In the genomic region with DNA sequence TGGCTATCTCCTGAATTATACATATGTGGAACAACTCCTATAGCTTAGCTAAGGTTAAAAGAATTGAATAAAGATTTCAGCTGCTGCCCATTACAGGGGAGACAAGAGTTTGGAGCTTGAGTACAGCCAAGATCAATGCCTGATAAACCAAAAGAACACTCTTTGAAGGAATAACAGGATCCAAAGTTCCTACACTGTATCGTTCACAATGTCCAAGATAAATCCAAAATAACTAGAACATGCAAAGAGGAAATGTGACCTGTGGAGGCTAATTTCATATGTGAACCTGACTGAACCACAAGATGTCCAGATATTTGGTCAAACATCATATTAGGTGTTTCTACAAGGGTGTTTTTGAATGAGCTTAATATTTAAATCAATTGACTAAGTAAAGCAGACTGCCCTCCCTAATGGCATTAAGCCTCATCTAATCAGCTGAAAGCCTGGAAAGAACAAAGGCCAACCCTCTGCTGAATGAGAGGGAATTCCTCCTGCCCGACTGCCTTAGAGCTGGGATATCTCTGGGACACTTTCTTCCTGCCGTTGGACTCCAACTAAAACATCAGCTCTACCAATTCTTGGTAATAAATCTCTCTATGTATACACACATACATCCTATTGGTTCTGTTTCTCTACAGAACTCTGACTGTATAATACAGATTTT, we compare ENCODE assay signal across 27 cellular contexts. TPM values are rescaled to one million over a fixed set of nuclear protein-coding genes. Genes with fewer than 3 reads are reported as not detected.
DNase-seq lines count a peak whose midpoint lies in the region; ATAC-seq, FAIRE-seq and TF ChIP-seq lines count a peak whose summit lies in the region.
"Had no signal": no experiment of that assay in that cellular context is flagged by ENCODE, and none has a peak within 500 bp of the region (broad histone marks: within the 10 kb centered on the region; RNA-seq: fewer than 3 reads in every experiment).

No MANE protein-coding gene starts in this region.

- H3K4me3 Mint-ChIP-seq in activated naive CD8-positive, alpha-beta T cell treated with anti-CD3 and anti-CD28 coated beads, Interleukin-2, amount 50 U/mL, for 24 hours = no peak overlapping the region
- peak overlapping the region; percentile 2 for H3K4me3 Mint-ChIP-seq in natural killer cell treated with Interleukin-12 subunit alpha and Interleukin-12 subunit beta and Interleukin-15 and Interleukin-18, amount 100 ng/mL, for 72 hours
- H3K4me3 Mint-ChIP-seq: B cell; nephron; stimulated activated naive B cell treated with anti-CD40 and anti-IgM and Interleukin-4, amounts not matched to agents 10 μg/mL and 1 μg/mL and 100 μg/mL, for 72 hours had no signal

- H3K27ac Mint-ChIP-seq in activated naive CD4-positive, alpha-beta T cell treated with anti-CD3 and anti-CD28 coated beads, Interleukin-2, amount 50 U/mL, for 72 hours = peak overlapping the region; percentile 40 to 52
- H3K27ac Mint-ChIP-seq in activated naive CD8-positive, alpha-beta T cell treated with anti-CD3 and anti-CD28 coated beads, Interleukin-2, amount 50 U/mL, for 24 hours = peak overlapping the region; percentile 31
- H3K27ac Mint-ChIP-seq in natural killer cell treated with Interleukin-12 subunit alpha and Interleukin-12 subunit beta and Interleukin-15 and Interleukin-18, amount 100 ng/mL, for 72 hours = peak overlapping the region; percentile 20 to 56
- H3K27ac Mint-ChIP-seq: nephron; stimulated activated naive B cell treated with anti-CD40 and anti-IgM and Interleukin-4, amounts not matched to agents 10 μg/mL and 1 μg/mL and 100 μg/mL, for 72 hours had no signal

- TF ChIP-seq CTCF in D721Med (IDR thresholded peaks at IDR 0.05; ENCODE audit: insufficient read depth, missing control alignments) = no peak

- peak; percentile 90 for FAIRE-seq in D721Med (lab: Jason Lieb, UNC)

- ATAC-seq in activated naive CD4-positive, alpha-beta T cell treated with anti-CD3 and anti-CD28 coated beads, Interleukin-2, amount 50 U/mL, for 72 hours = no peak
- ATAC-seq in activated naive CD8-positive, alpha-beta T cell treated with anti-CD3 and anti-CD28 coated beads, Interleukin-2, amount 50 U/mL, for 24 hours = no peak
- ATAC-seq in natural killer cell treated with Interleukin-12 subunit alpha and Interleukin-12 subunit beta and Interleukin-15 and Interleukin-18, amount 100 ng/mL, for 72 hours = no peak
- no peak for ATAC-seq in GM21529 (IDR thresholded peaks at IDR 0.05; ENCODE audit: unreplicated experiment)
- ATAC-seq: esophagus mucosa; mucosa of descending colon; stimulated activated naive B cell treated with anti-CD40 and anti-IgM and Interleukin-4, amounts not matched to agents 10 μg/mL and 1 μg/mL and 100 μg/mL, for 72 hours had no signal

- no peaks in the 10 kb centered on the region for H3K27me3 Mint-ChIP-seq in activated naive CD8-positive, alpha-beta T cell treated with anti-CD3 and anti-CD28 coated beads, Interleukin-2, amount 50 U/mL, for 24 hours
- H3K27me3 Mint-ChIP-seq in natural killer cell treated with Interleukin-12 subunit alpha and Interleukin-12 subunit beta and Interleukin-15 and Interleukin-18, amount 100 ng/mL, for 72 hours = no peaks in the 10 kb centered on the region
- H3K27me3 Mint-ChIP-seq: B cell; stimulated activated naive B cell treated with anti-CD40 and anti-IgM and Interleukin-4, amounts not matched to agents 10 μg/mL and 1 μg/mL and 100 μg/mL, for 72 hours had no signal

- peaks cover 25 to 56% of the 10 kb centered on the region in 2 donors for H3K36me3 Mint-ChIP-seq in activated naive CD4-positive, alpha-beta T cell treated with anti-CD3 and anti-CD28 coated beads, Interleukin-2, amount 50 U/mL, for 72 hours
- peaks cover 60% of the 10 kb centered on the region for H3K36me3 Mint-ChIP-seq in activated naive CD8-positive, alpha-beta T cell treated with anti-CD3 and anti-CD28 coated beads, Interleukin-2, amount 50 U/mL, for 24 hours (ENCODE audit: low read depth)
- H3K36me3 Mint-ChIP-seq in natural killer cell treated with Interleukin-12 subunit alpha and Interleukin-12 subunit beta and Interleukin-15 and Interleukin-18, amount 100 ng/mL, for 72 hours = peaks cover 31% of the 10 kb centered on the region

- H3K9me3 Mint-ChIP-seq in activated naive CD4-positive, alpha-beta T cell treated with anti-CD3 and anti-CD28 coated beads, Interleukin-2, amount 50 U/mL, for 72 hours = peaks cover 0 to 10% of the 10 kb centered on the region in 2 donors
- H3K9me3 Mint-ChIP-seq in activated naive CD8-positive, alpha-beta T cell treated with anti-CD3 and anti-CD28 coated beads, Interleukin-2, amount 50 U/mL, for 24 hours = peaks cover 7% of the 10 kb centered on the region
- no peaks in the 10 kb centered on the region for H3K9me3 Mint-ChIP-seq in natural killer cell treated with Interleukin-12 subunit alpha and Interleukin-12 subunit beta and Interleukin-15 and Interleukin-18, amount 100 ng/mL, for 72 hours

- peaks cover 51% of the 10 kb centered on the region for H3K4me1 Mint-ChIP-seq in activated naive CD8-positive, alpha-beta T cell treated with anti-CD3 and anti-CD28 coated beads, Interleukin-2, amount 50 U/mL, for 24 hours
- H3K4me1 Mint-ChIP-seq in natural killer cell treated with Interleukin-12 subunit alpha and Interleukin-12 subunit beta and Interleukin-15 and Interleukin-18, amount 100 ng/mL, for 72 hours (ENCODE audit: low read depth in 2 of 2) = peaks cover 35 to 43% of the 10 kb centered on the region in 2 donors
- H3K4me1 Mint-ChIP-seq: nephron had no signal

- no peak for DNase-seq in activated naive CD4-positive, alpha-beta T cell treated with anti-CD3 and anti-CD28 coated beads, Interleukin-2, amount 50 U/mL, for 72 hours (ENCODE audit: low spot score in 2 of 2)
- no peak for DNase-seq in activated naive CD4-positive, alpha-beta T cell treated with anti-CD3 and anti-CD28 coated beads, Interleukin-2, amount 50 U/mL, for 16 hours
- DNase-seq in D721Med (ENCODE audit: insufficient read length, low spot score) = no peak
- DNase-seq in activated naive CD8-positive, alpha-beta T cell treated with anti-CD3 and anti-CD28 coated beads, Interleukin-2, amount 50 U/mL, for 24 hours = no peak
- no peak for DNase-seq in natural killer cell treated with Interleukin-12 subunit alpha and Interleukin-12 subunit beta and Interleukin-15 and Interleukin-18, amount 100 ng/mL, for 72 hours (ENCODE audit: low spot score)
- no peak for DNase-seq in DMS53 (lab: John Stamatoyannopoulos, UW)
- no peak for DNase-seq in SW480 (ENCODE audit: low spot score)
- DNase-seq: ACHN; activated CD4-positive, alpha-beta T cell treated with anti-CD3 and anti-CD28 coated beads for 48 hours; caudate nucleus; DMS79; foreskin fibroblast; GDM1; GM23248; heart right ventricle; mucosa of descending colon; NCI-H1694; ovary; Peyer's patch; SIG-M5; stimulated activated naive B cell treated with anti-CD40 and anti-IgM and Interleukin-4, amounts not matched to agents 10 μg/mL and 1 μg/mL and 100 μg/mL, for 72 hours; T1000; upper lobe of left lung had no signal

RNA-seq across cellular contexts. Expression of a gene that starts 19.2 kb away (rescaled TPM):
- 100 to 1,000 TPM in 1 of 2 donors, 10 to 100 TPM in 1; 97.7 to 105 TPM for total RNA-seq in activated naive CD4-positive, alpha-beta T cell treated with anti-CD3 and anti-CD28 coated beads, Interleukin-2, amount 50 U/mL, for 72 hours
- 100 to 1,000 TPM in 1 of 2 donors, 10 to 100 TPM in 1; 74.9 to 102 TPM for total RNA-seq in natural killer cell treated with Interleukin-12 subunit alpha and Interleukin-12 subunit beta and Interleukin-15 and Interleukin-18, amount 100 ng/mL, for 72 hours

RNA-seq across cellular contexts. Expression of a gene that starts 59.7 kb away (rescaled TPM):
- not detected for total RNA-seq in activated naive CD4-positive, alpha-beta T cell treated with anti-CD3 and anti-CD28 coated beads, Interleukin-2, amount 50 U/mL, for 72 hours
- total RNA-seq in natural killer cell treated with Interleukin-12 subunit alpha and Interleukin-12 subunit beta and Interleukin-15 and Interleukin-18, amount 100 ng/mL, for 72 hours = under 1 TPM in 1 of 2 donors, not detected in 1; 0.05 TPM
- total RNA-seq: B cell, GM23248 had no signal
